In genomic region chr1:171793656-171794055, GRCh38 we compare ENCODE assay signal across 14 cellular contexts. TPM values are rescaled to one million over a fixed set of nuclear protein-coding genes. Genes with fewer than 3 reads are reported as not detected.
A peak's percentile ranks its signal among the peaks of the same experiment; 100 is the strongest.
DNase-seq lines count a peak whose midpoint lies in the region; ATAC-seq, FAIRE-seq and TF ChIP-seq lines count a peak whose summit lies in the region.
"Had no signal": no experiment of that assay in that cellular context is flagged by ENCODE, and none has a peak within 500 bp of the region (broad histone marks: within the 10 kb centered on the region; RNA-seq: fewer than 3 reads in every experiment).

No MANE protein-coding gene starts in this region.

- intact Hi-C loops in activated CD4-positive, alpha-beta T cell treated with anti-CD3 and anti-CD28 coated beads, Interleukin-2, amount 10 ng/mL, durations not matched to agents 24 days and 14 days (cut with micrococcal nuclease), result loop anchor here (1.0 kb wide), 1 partner anchor 12 kb away; the partner anchor contains the start of gene METTL13
- intact Hi-C loops in lower lobe of right lung (cut with DNase I), result no loop called here
- intact Hi-C loops in left colon (cut with DNase I, micrococcal nuclease), result no loop called here

- H3K4me3 Mint-ChIP-seq in activated CD4-positive, alpha-beta T cell treated with anti-CD3 and anti-CD28 coated beads, Interleukin-2, amount 10 ng/mL, durations not matched to agents 24 days and 14 days, result peak overlapping the region; percentile 51

- H3K9me3 ChIP-seq in osteoblast (ENCODE audit: low read depth, low read length) (no peaks in the 10 kb centered on the region), lower lobe of right lung (no peaks in the 10 kb centered on the region)

- in situ Hi-C loops in brain microvascular endothelial cell (cut with HindIII; ENCODE audit: low pct_ligation_motif_present, low sequenced_read_pairs), result no loop called here

- no peak overlapping the region for H2AFZ ChIP-seq in osteoblast (ENCODE audit: low read length)

- peaks cover 82% of the 10 kb centered on the region for H3K36me3 Mint-ChIP-seq in activated CD4-positive, alpha-beta T cell treated with anti-CD3 and anti-CD28 coated beads, Interleukin-2, amount 10 ng/mL, durations not matched to agents 24 days and 14 days (ENCODE audit: low read depth)

- no peak for ATAC-seq in lower lobe of right lung
- no peak for ATAC-seq in left colon

- H3K4me1 ChIP-seq in osteoblast (ENCODE audit: insufficient read depth, low read length), result peaks cover 28% of the 10 kb centered on the region
- no peaks in the 10 kb centered on the region for H3K4me1 ChIP-seq in lower lobe of right lung

- peaks cover 28% of the 10 kb centered on the region for H3K79me2 ChIP-seq in osteoblast (ENCODE audit: insufficient read depth, low read length)

- H3K27me3 ChIP-seq in brain microvascular endothelial cell (replicated peaks) (no peaks in the 10 kb centered on the region), osteoblast (ENCODE audit: insufficient read depth, low read length) (no peaks in the 10 kb centered on the region), lower lobe of right lung (ENCODE audit: low read depth) (no peaks in the 10 kb centered on the region)

- no peak for DNase-seq in activated CD4-positive, alpha-beta T cell treated with anti-CD3 and anti-CD28 coated beads, Interleukin-2, amount 10 ng/mL, durations not matched to agents 24 days and 14 days
- DNase-seq in activated CD4-positive, alpha-beta T cell treated with anti-CD3 and anti-CD28 coated beads for 1 hour, result no peak
- DNase-seq in RCC 7860 (ENCODE audit: low spot score), result peak; percentile 45
- peak; percentile 6 for DNase-seq in brain microvascular endothelial cell
- DNase-seq in osteoblast (ENCODE audit: insufficient read length, low spot score, missing footprints), result peak; percentile 79
- DNase-seq in lower lobe of right lung, result no peak
- no peak for DNase-seq in left colon
- DNase-seq in stimulated activated CD4-positive, alpha-beta T cell treated with anti-CD3 and anti-CD28 coated beads, Interleukin-4, amount 100 ng/mL, for 24 hours, result no peak
- DNase-seq: amygdala, NCI-H524 treated with DMSO at 0.1 percent for 48 hours, substantia nigra had no signal

- no peaks in the 10 kb centered on the region for H3K27me3 Mint-ChIP-seq in activated CD4-positive, alpha-beta T cell treated with anti-CD3 and anti-CD28 coated beads, Interleukin-2, amount 10 ng/mL, durations not matched to agents 24 days and 14 days

- no peak for FAIRE-seq in RCC 7860 (lab: Jason Lieb, UNC)
- FAIRE-seq: D721Med had no signal

- H4K20me1 ChIP-seq in osteoblast (ENCODE audit: insufficient read depth, low read length), result no peaks in the 10 kb centered on the region

- H3K9me3 Mint-ChIP-seq in activated CD4-positive, alpha-beta T cell treated with anti-CD3 and anti-CD28 coated beads, Interleukin-2, amount 10 ng/mL, durations not matched to agents 24 days and 14 days, result no peaks in the 10 kb centered on the region

- peak overlapping the region; percentile 50 for H3K4me2 ChIP-seq in osteoblast (ENCODE audit: insufficient read depth, low read length)
- H3K4me2 ChIP-seq: KMS-11 had no signal

- TF ChIP-seq CTCF in brain microvascular endothelial cell (IDR thresholded peaks at IDR 0.05; ENCODE audit: low read depth, low read length, missing control alignments) (no peak), osteoblast (IDR thresholded peaks at IDR 0.05; ENCODE audit: extremely low read depth, low read depth, low read length) (no peak), lower lobe of right lung (IDR thresholded peaks at IDR 0.05) (no peak)

- H3K36me3 ChIP-seq in brain microvascular endothelial cell (replicated peaks), result peaks cover 32% of the 10 kb centered on the region
- peaks cover 65% of the 10 kb centered on the region for H3K36me3 ChIP-seq in osteoblast (ENCODE audit: insufficient read depth, low read length)
- H3K36me3 ChIP-seq in lower lobe of right lung, result peaks cover 100% of the 10 kb centered on the region

- peaks cover 23% of the 10 kb centered on the region for H3K4me1 Mint-ChIP-seq in activated CD4-positive, alpha-beta T cell treated with anti-CD3 and anti-CD28 coated beads, Interleukin-2, amount 10 ng/mL, durations not matched to agents 24 days and 14 days

- H3K4me3 ChIP-seq in brain microvascular endothelial cell (ENCODE audit: low read depth, low read length), result no peak overlapping the region
- H3K4me3 ChIP-seq in osteoblast (ENCODE audit: insufficient read depth, low read length), result no peak overlapping the region
- no peak overlapping the region for H3K4me3 ChIP-seq in lower lobe of right lung
- H3K4me3 ChIP-seq: skin epidermis had no signal

- peak overlapping the region; percentile 91 for H3K27ac Mint-ChIP-seq in activated CD4-positive, alpha-beta T cell treated with anti-CD3 and anti-CD28 coated beads, Interleukin-2, amount 10 ng/mL, durations not matched to agents 24 days and 14 days

- peak overlapping the region; percentile 38 for H3K27ac ChIP-seq in brain microvascular endothelial cell
- peak overlapping the region; percentile 82 for H3K27ac ChIP-seq in osteoblast (ENCODE audit: low read depth, low read length)
- no peak overlapping the region for H3K27ac ChIP-seq in lower lobe of right lung
- H3K27ac ChIP-seq: KMS-11, skin epidermis had no signal

RNA-seq across cellular contexts. Expression of gene METTL13, which starts 12.2 kb away (rescaled TPM):
- 56.1 and 57.8 TPM in 2 replicates for total RNA-seq in activated CD4-positive, alpha-beta T cell treated with anti-CD3 and anti-CD28 coated beads, Interleukin-2, amount 10 ng/mL, durations not matched to agents 24 days and 14 days
- total RNA-seq in osteoblast (13.0 and 15.3 TPM in 2 replicates), lower lobe of right lung (25.1 TPM), left colon (10 to 100 TPM; 22.1 to 24.8 TPM)

RNA-seq across cellular contexts. Expression of gene DNM3, which starts 47.6 kb away (rescaled TPM):
- total RNA-seq in activated CD4-positive, alpha-beta T cell treated with anti-CD3 and anti-CD28 coated beads, Interleukin-2, amount 10 ng/mL, durations not matched to agents 24 days and 14 days, result 0.42 and 0.45 TPM in 2 replicates
- total RNA-seq in osteoblast (0.72 and 1.2 TPM in 2 replicates), lower lobe of right lung (12.4 TPM), left colon (1 to 10 TPM; 1.7 to 2.3 TPM)

RNA-seq across cellular contexts. Expression of gene VAMP4, which starts 51.8 kb away (rescaled TPM):
- 7.7 TPM in 2 replicates for total RNA-seq in activated CD4-positive, alpha-beta T cell treated with anti-CD3 and anti-CD28 coated beads, Interleukin-2, amount 10 ng/mL, durations not matched to agents 24 days and 14 days
- total RNA-seq in osteoblast (7.6 and 8.5 TPM in 2 replicates), lower lobe of right lung (18.8 TPM), left colon (10 to 100 TPM in 1 of 2 donors, 1 to 10 TPM in 1; 8.8 to 10.1 TPM)

Comparison
In these comparisons a context has a peak if more than half of its experiments do, and no peak if none do; other contexts are left out.
1. DNase-seq: peak in RCC 7860 (single experiment), brain microvascular endothelial cell (single experiment) and osteoblast (single experiment); none in activated CD4-positive, alpha-beta T cell treated with anti-CD3 and anti-CD28 coated beads, Interleukin-2, amount 10 ng/mL, durations not matched to agents 24 days and 14 days (single experiment), activated CD4-positive, alpha-beta T cell treated with anti-CD3 and anti-CD28 coated beads for 1 hour (single experiment), lower lobe of right lung (single experiment), left colon (0 of 2) and stimulated activated CD4-positive, alpha-beta T cell treated with anti-CD3 and anti-CD28 coated beads, Interleukin-4, amount 100 ng/mL, for 24 hours (single experiment).